In the genomic region with DNA sequence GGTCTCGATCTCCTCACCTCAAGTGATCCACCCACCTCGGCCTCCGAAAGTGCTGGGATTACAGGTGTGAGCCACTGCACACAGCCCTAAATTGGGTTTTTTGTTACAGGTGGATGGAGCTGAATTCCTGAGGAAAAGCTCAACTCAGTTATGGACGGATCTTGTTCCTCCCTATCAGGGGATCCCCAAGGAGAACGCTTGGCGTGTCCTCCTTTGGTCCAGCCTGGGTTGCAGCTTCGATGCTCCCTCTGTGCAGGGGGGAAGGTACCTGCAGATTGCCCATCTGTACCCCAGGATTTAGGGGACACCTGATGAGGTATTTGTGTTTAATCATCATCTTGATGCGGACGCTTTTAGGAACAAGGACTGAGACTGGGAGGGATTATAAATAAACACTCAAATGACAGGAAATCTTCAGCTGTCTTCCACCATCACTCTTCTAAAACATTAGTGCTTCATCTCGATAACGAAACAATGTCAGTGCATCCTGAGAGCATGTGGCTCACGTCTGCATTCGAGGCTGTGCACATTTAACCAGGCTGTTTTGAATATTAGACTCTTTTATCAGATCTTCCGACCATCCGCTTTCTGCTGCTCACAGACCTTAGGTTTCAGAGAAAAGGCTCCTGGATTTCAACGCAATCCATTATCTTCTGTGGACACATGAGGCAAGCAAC, we compare ENCODE assay signal across 23 cellular contexts. TPM values are rescaled to one million over a fixed set of nuclear protein-coding genes. Genes with fewer than 3 reads are reported as not detected.
DNase-seq lines count a peak whose midpoint lies in the region; ATAC-seq, FAIRE-seq and TF ChIP-seq lines count a peak whose summit lies in the region.
"Had no signal": no experiment of that assay in that cellular context is flagged by ENCODE, and none has a peak within 500 bp of the region (broad histone marks: within the 10 kb centered on the region; RNA-seq: fewer than 3 reads in every experiment).

No MANE protein-coding gene starts in this region.

- H3K4me2 ChIP-seq in GM23248 (ENCODE audit: unreplicated experiment): no peak overlapping the region
- H3K4me2 ChIP-seq: BLaER1 had no signal

- intact Hi-C loops in mucosa of descending colon (cut with DNase I, micrococcal nuclease): no loop called here
- intact Hi-C loops in body of pancreas (cut with DNase I): no loop called here

- H3K79me2 ChIP-seq in GM23248 (ENCODE audit: insufficient read depth): no peaks in the 10 kb centered on the region

- H3K27ac ChIP-seq in GM23248: no peak overlapping the region
- H3K27ac ChIP-seq in body of pancreas: no peak overlapping the region
- H3K27ac ChIP-seq: BLaER1 had no signal

- no peaks in the 10 kb centered on the region for H3F3A ChIP-seq in GM23248 (ENCODE audit: insufficient read depth)

- TF ChIP-seq CTCF in mucosa of descending colon (IDR thresholded peaks at IDR 0.05): no peak
- TF ChIP-seq CTCF in body of pancreas (IDR thresholded peaks at IDR 0.05): no peak

- no peak for TF ChIP-seq POLR2A in body of pancreas (IDR thresholded peaks at IDR 0.05)

- peaks cover 19% of the 10 kb centered on the region for H3K27me3 ChIP-seq in GM23248 (replicated peaks; ENCODE audit: insufficient read depth)
- H3K27me3 ChIP-seq in body of pancreas: peaks cover 0 to 10% of the 10 kb centered on the region in 2 donors
- H3K27me3 ChIP-seq: BLaER1 had no signal

- H3K4me1 ChIP-seq in mucosa of descending colon (ENCODE audit: low read depth): peaks cover 11% of the 10 kb centered on the region
- H3K4me1 ChIP-seq in GM23248 (ENCODE audit: insufficient read depth): no peaks in the 10 kb centered on the region
- no peaks in the 10 kb centered on the region for H3K4me1 ChIP-seq in body of pancreas

- H4K20me1 ChIP-seq in GM23248 (ENCODE audit: insufficient read depth): no peaks in the 10 kb centered on the region
- H4K20me1 ChIP-seq: BLaER1 had no signal

- DNase-seq in NCI-H345 (lab: John Stamatoyannopoulos, UW) (peak; percentile 77), NCI-H345 treated with DMSO at 0.1 percent for 48 hours (lab: John Stamatoyannopoulos, UW; ENCODE audit: unreplicated experiment) (no peak), HTR-8/SVneo (ENCODE audit: insufficient read length, low spot score) (no peak), NCI-H526 treated with DMSO at 0.1 percent for 48 hours (lab: John Stamatoyannopoulos, UW) (peak; percentile 2), mucosa of descending colon (peak; percentile 0 to 8 (median 2)), GM23248 (no peak), body of pancreas (no peak)
- DNase-seq in activated CD8-positive, alpha-beta memory T cell treated with anti-CD3 and anti-CD28 coated beads, Interleukin-2, amount 50 U/mL, for 48 hours: no peak
- DNase-seq: CD4-positive, alpha-beta memory T cell; GOT3; HFFc6; NCI-H2081; NCI-H446; NCI-H748 treated with DMSO at 0.1 percent for 48 hours; OCI-M1; RPMI8226; T-helper 17 cell had no signal

- in situ Hi-C loops in GM23248 (cut with MboI): no loop called here

- H3K36me3 ChIP-seq in mucosa of descending colon (ENCODE audit: low read depth): no peaks in the 10 kb centered on the region
- H3K36me3 ChIP-seq in GM23248 (ENCODE audit: low read depth): no peaks in the 10 kb centered on the region
- H3K36me3 ChIP-seq in body of pancreas (replicated peaks in 1 of 2; ENCODE audit: insufficient read depth in 1 of 2, low read depth in 2 of 2): no peaks in the 10 kb centered on the region
- H3K36me3 ChIP-seq: BLaER1 had no signal

- H3K9me3 ChIP-seq in mucosa of descending colon (no peaks in the 10 kb centered on the region), GM23248 (ENCODE audit: low read depth) (no peaks in the 10 kb centered on the region), body of pancreas (no peaks in the 10 kb centered on the region)
- H3K9me3 ChIP-seq: BLaER1 had no signal

- WGBS in GM23248 (ENCODE audit: low coverage in 1 of 2, low lambda C conversion rate in 2 of 2, missing lambda C conversion rate in 2 of 2), 2 experiments: 19 to 24% methylated on average over 16 of the region's 16 CpGs
- WGBS in body of pancreas, 2 donors: 28 to 42% methylated on average over 10 to 16 of the region's 16 CpGs

- peak; percentile 16 for FAIRE-seq in HTR-8/SVneo (lab: Jason Lieb, UNC)
- FAIRE-seq: A204.1, GM12892, GM18507, HepG2 had no signal

- H3K9ac ChIP-seq in GM23248: no peak overlapping the region
- H3K9ac ChIP-seq: BLaER1 had no signal

- H2AFZ ChIP-seq in GM23248: no peak overlapping the region

- H3K4me3 ChIP-seq in mucosa of descending colon (no peak overlapping the region), GM23248 (no peak overlapping the region), body of pancreas (no peak overlapping the region)
- H3K4me3 ChIP-seq: BLaER1 had no signal

- ATAC-seq in mucosa of descending colon (no peak), body of pancreas (no peak)
- ATAC-seq: HepG2, T-helper 17 cell had no signal

- H3K9me2 ChIP-seq in GM23248 (ENCODE audit: insufficient read depth): no peaks in the 10 kb centered on the region

RNA-seq across cellular contexts. Expression of a gene that starts 18.2 kb away (rescaled TPM):
- total RNA-seq in mucosa of descending colon (not detected), body of pancreas (under 1 TPM in 1 of 2 donors, not detected in 1; 0.26 TPM)
- total RNA-seq in GM23248 (2014; rRNA removed; shearing (Covaris generic)): 0.38 TPM in 1 of 2 replicates, not detected in the other
- polyA plus RNA-seq in GM23248 (2016; fragmentation: Nextera tagmentation; extraction: Ambion mirVana): 0.14 TPM in 1 of 2 replicates, not detected in the other
- total RNA-seq: CD4-positive, alpha-beta memory T cell; HepG2; HFFc6; T-helper 17 cell had no signal
- polyA plus RNA-seq: CD4-positive, alpha-beta memory T cell had no signal

RNA-seq across cellular contexts. Expression of a gene that starts 28.1 kb away (rescaled TPM):
- total RNA-seq in mucosa of descending colon (1 to 10 TPM; 2.5 to 3.1 (median 2.6) TPM), body of pancreas (not detected)
- total RNA-seq in GM23248 (2014; rRNA removed; shearing (Covaris generic)): not detected in 2 replicates
- polyA plus RNA-seq in GM23248 (2016; fragmentation: Nextera tagmentation; extraction: Ambion mirVana): not detected in 2 replicates
- total RNA-seq: CD4-positive, alpha-beta memory T cell; HepG2; HFFc6; M059J; T-helper 17 cell had no signal
- polyA plus RNA-seq: CD4-positive, alpha-beta memory T cell; HepG2 had no signal

RNA-seq across cellular contexts. Expression of a gene that starts 52.8 kb away (rescaled TPM):
- total RNA-seq in mucosa of descending colon (10 to 100 TPM; 34.8 to 46.3 (median 40.5) TPM), body of pancreas (10 to 100 TPM; 36.8 to 38.6 TPM)
- 13.9 and 14.1 TPM in 2 replicates for total RNA-seq in GM23248 (2014; rRNA removed; shearing (Covaris generic))
- 26.9 and 27.4 TPM in 2 replicates for polyA plus RNA-seq in GM23248 (2016; fragmentation: Nextera tagmentation; extraction: Ambion mirVana)

Comparison
In these comparisons a context has a peak if more than half of its experiments do, and no peak if none do; other contexts are left out.
1. DNase-seq: peak in NCI-H345 (single experiment), NCI-H526 treated with DMSO at 0.1 percent for 48 hours (single experiment) and mucosa of descending colon (3 of 3); none in NCI-H345 treated with DMSO at 0.1 percent for 48 hours (single experiment), HTR-8/SVneo (single experiment), activated CD8-positive, alpha-beta memory T cell treated with anti-CD3 and anti-CD28 coated beads, Interleukin-2, amount 50 U/mL, for 48 hours (single experiment), GM23248 (single experiment) and body of pancreas (0 of 4).